In genomic region chr16:11224096-11224893, GRCh38 we compare ENCODE assay signal across 8 cellular contexts. TPM values are rescaled to one million over a fixed set of nuclear protein-coding genes. Genes with fewer than 3 reads are reported as not detected.
A peak's percentile ranks its signal among the peaks of the same experiment; 100 is the strongest.
DNase-seq lines count a peak whose midpoint lies in the region; ATAC-seq and TF ChIP-seq lines count a peak whose summit lies in the region.

No MANE protein-coding gene starts in this region.

- H3K27me3 Mint-ChIP-seq in IgD-negative memory B cell (no peaks in the 10 kb centered on the region), endothelial cell (ENCODE audit: unreplicated experiment) (peaks cover 4% of the 10 kb centered on the region)
- H3K27me3 Mint-ChIP-seq in activated CD4-positive, alpha-beta memory T cell treated with anti-CD3 and anti-CD28 coated beads for 36 hours = no peaks in the 10 kb centered on the region

- H3K4me3 Mint-ChIP-seq in IgD-negative memory B cell (peak overlapping the region; percentile 52 to 96 (median 87)), endothelial cell (ENCODE audit: unreplicated experiment) (no peak overlapping the region)
- peak overlapping the region; percentile 71 for H3K4me3 Mint-ChIP-seq in activated CD4-positive, alpha-beta memory T cell treated with anti-CD3 and anti-CD28 coated beads for 36 hours

- no peak overlapping the region for H3K4me3 ChIP-seq in gastroesophageal sphincter

- intact Hi-C loops in activated CD4-positive, alpha-beta memory T cell treated with anti-CD3 and anti-CD28 coated beads for 36 hours (cut with micrococcal nuclease) = loop anchor here (1.0 to 2.0 kb wide), 7 partner anchors 18 to 172 kb away; no protein-coding TSS in a partner anchor

- H3K4me1 ChIP-seq in gastroesophageal sphincter = peaks cover 0 to 16% (median 0%) of the 10 kb centered on the region in 3 donors

- H3K27me3 ChIP-seq in gastroesophageal sphincter = no peaks in the 10 kb centered on the region

- no peaks in the 10 kb centered on the region for H3K9me3 ChIP-seq in gastroesophageal sphincter

- H3K36me3 ChIP-seq in gastroesophageal sphincter = no peaks in the 10 kb centered on the region

- no peak for TF ChIP-seq CTCF in gastroesophageal sphincter (IDR thresholded peaks at IDR 0.05)
- no peak for TF ChIP-seq CTCF in endothelial cell (IDR thresholded peaks at IDR 0.05; ENCODE audit: unreplicated experiment)

- POLR2A ChIA-PET in activated CD4-positive, alpha-beta memory T cell treated with anti-CD3 and anti-CD28 coated beads for 36 hours (lab: Charles Lee) = interaction anchor here (0.7 to 3.7 kb wide), 28 partner anchors 8 to 481 kb away, joined by 3 to 129 read pairs (median 7); partner anchors contain the start of genes NUBP1 and SOCS1

- CTCF ChIA-PET in activated CD4-positive, alpha-beta memory T cell treated with anti-CD3 and anti-CD28 coated beads for 36 hours (lab: Charles Lee) = interaction anchor here (0.9 to 2.4 kb wide), 19 partner anchors 9 to 269 kb away, joined by 3 to 24 read pairs (median 5); partner anchors contain the start of gene SOCS1

- ATAC-seq in GM18867 (IDR thresholded peaks at IDR 0.05; ENCODE audit: unreplicated experiment) (peak; percentile 42), gastroesophageal sphincter (peak; percentile 89)

- H3K27ac Mint-ChIP-seq in IgD-negative memory B cell = peak overlapping the region; percentile 77 to 96 (median 93)
- H3K27ac Mint-ChIP-seq in activated CD4-positive, alpha-beta memory T cell treated with anti-CD3 and anti-CD28 coated beads for 36 hours = peak overlapping the region; percentile 99
- H3K27ac Mint-ChIP-seq in endothelial cell (ENCODE audit: unreplicated experiment) = no peak overlapping the region

- DNase-seq in activated CD4-positive, alpha-beta memory T cell treated with anti-CD3 and anti-CD28 coated beads for 36 hours = peak; percentile 88
- DNase-seq in stimulated activated CD4-positive, alpha-beta T cell treated with anti-CD3 and anti-CD28 coated beads, Interleukin-12 subunit alpha, Interleukin-12 subunit beta, amount 100 ng/mL, for 24 hours (ENCODE audit: low read depth in 2 of 2) = peak; percentile 40 to 59
- DNase-seq in glomerular visceral epithelial cell (ENCODE audit: extremely low spot score) (no peak), amniotic stem cell (lab: John Stamatoyannopoulos, UW) (no peak), endothelial cell (ENCODE audit: low spot score) (no peak)

- no peak for TF ChIP-seq POLR2A in gastroesophageal sphincter (IDR thresholded peaks at IDR 0.05)

- WGBS in gastroesophageal sphincter (ENCODE audit: low coverage in 1 of 2), 2 donors = 76 to 80% methylated on average over 3 to 9 of the region's 24 CpGs

- H3K27ac ChIP-seq in gastroesophageal sphincter = peak overlapping the region in 3 of 4 donors; percentile 25 to 54 (median 46)

- H3K9me3 Mint-ChIP-seq in IgD-negative memory B cell (no peaks in the 10 kb centered on the region), endothelial cell (ENCODE audit: unreplicated experiment) (no peaks in the 10 kb centered on the region)
- H3K9me3 Mint-ChIP-seq in activated CD4-positive, alpha-beta memory T cell treated with anti-CD3 and anti-CD28 coated beads for 36 hours = peaks cover under 1% of the 10 kb centered on the region

- H3K4me1 Mint-ChIP-seq in IgD-negative memory B cell (peaks cover 20 to 25% (median 24%) of the 10 kb centered on the region in 3 donors), endothelial cell (ENCODE audit: unreplicated experiment) (no peaks in the 10 kb centered on the region)
- peaks cover 56% of the 10 kb centered on the region for H3K4me1 Mint-ChIP-seq in activated CD4-positive, alpha-beta memory T cell treated with anti-CD3 and anti-CD28 coated beads for 36 hours (ENCODE audit: low read depth)

- no peak for TF ChIP-seq EP300 in gastroesophageal sphincter (IDR thresholded peaks at IDR 0.05)

- H3K36me3 Mint-ChIP-seq in IgD-negative memory B cell (no peaks in the 10 kb centered on the region), endothelial cell (ENCODE audit: low read depth, unreplicated experiment) (no peaks in the 10 kb centered on the region)
- peaks cover 2% of the 10 kb centered on the region for H3K36me3 Mint-ChIP-seq in activated CD4-positive, alpha-beta memory T cell treated with anti-CD3 and anti-CD28 coated beads for 36 hours

RNA-seq across cellular contexts. Expression of gene SOCS1, which starts 31.7 kb away (rescaled TPM):
- 39.1 TPM for polyA plus RNA-seq in IgD-negative memory B cell
- total RNA-seq in activated CD4-positive, alpha-beta memory T cell treated with anti-CD3 and anti-CD28 coated beads for 36 hours = 100 to 1,000 TPM; 146 to 152 TPM
- total RNA-seq in gastroesophageal sphincter (10 to 100 TPM in 1 of 4 donors, 1 to 10 TPM in 3; 5.3 to 10.5 (median 6.9) TPM), endothelial cell (ENCODE audit: unreplicated experiment) (7.4 TPM)

RNA-seq across cellular contexts. Expression of gene TNP2, which starts 44.8 kb away (rescaled TPM):
- not detected for polyA plus RNA-seq in IgD-negative memory B cell
- not detected for total RNA-seq in activated CD4-positive, alpha-beta memory T cell treated with anti-CD3 and anti-CD28 coated beads for 36 hours
- total RNA-seq in gastroesophageal sphincter (not detected), endothelial cell (ENCODE audit: unreplicated experiment) (not detected)

RNA-seq across cellular contexts. Expression of gene PRM3, which starts 49.1 kb away (rescaled TPM):
- polyA plus RNA-seq in IgD-negative memory B cell = not detected
- total RNA-seq in activated CD4-positive, alpha-beta memory T cell treated with anti-CD3 and anti-CD28 coated beads for 36 hours = not detected
- total RNA-seq in gastroesophageal sphincter = not detected
- total RNA-seq in endothelial cell (ENCODE audit: unreplicated experiment) = not detected

RNA-seq across cellular contexts. Expression of gene PRM2, which starts 52.0 kb away (rescaled TPM):
- polyA plus RNA-seq in IgD-negative memory B cell = not detected
- total RNA-seq in activated CD4-positive, alpha-beta memory T cell treated with anti-CD3 and anti-CD28 coated beads for 36 hours = not detected
- total RNA-seq in gastroesophageal sphincter (not detected), endothelial cell (ENCODE audit: unreplicated experiment) (not detected)

RNA-seq across cellular contexts. Expression of gene PRM1, which starts 56.8 kb away (rescaled TPM):
- polyA plus RNA-seq in IgD-negative memory B cell = not detected
- not detected for total RNA-seq in activated CD4-positive, alpha-beta memory T cell treated with anti-CD3 and anti-CD28 coated beads for 36 hours
- total RNA-seq in gastroesophageal sphincter = not detected
- not detected for total RNA-seq in endothelial cell (ENCODE audit: unreplicated experiment)

Comparison
In these comparisons a context has a peak if more than half of its experiments do, and no peak if none do; other contexts are left out.
1. DNase-seq: peak in activated CD4-positive, alpha-beta memory T cell treated with anti-CD3 and anti-CD28 coated beads for 36 hours (single experiment) and stimulated activated CD4-positive, alpha-beta T cell treated with anti-CD3 and anti-CD28 coated beads, Interleukin-12 subunit alpha, Interleukin-12 subunit beta, amount 100 ng/mL, for 24 hours (2 of 2); none in glomerular visceral epithelial cell (single experiment), amniotic stem cell (single experiment) and endothelial cell (single experiment).
2. RNA of gene SOCS1, which starts 31.7 kb away (total RNA-seq): 146 to 152 TPM in activated CD4-positive, alpha-beta memory T cell treated with anti-CD3 and anti-CD28 coated beads for 36 hours; 7.4 TPM in endothelial cell (single experiment) and 5.3 to 10.5 TPM in gastroesophageal sphincter; every median in the first group is over 10 times any median in the second.